Comparison of ENCODE assay signal across 8 cellular contexts in the genomic region with DNA sequence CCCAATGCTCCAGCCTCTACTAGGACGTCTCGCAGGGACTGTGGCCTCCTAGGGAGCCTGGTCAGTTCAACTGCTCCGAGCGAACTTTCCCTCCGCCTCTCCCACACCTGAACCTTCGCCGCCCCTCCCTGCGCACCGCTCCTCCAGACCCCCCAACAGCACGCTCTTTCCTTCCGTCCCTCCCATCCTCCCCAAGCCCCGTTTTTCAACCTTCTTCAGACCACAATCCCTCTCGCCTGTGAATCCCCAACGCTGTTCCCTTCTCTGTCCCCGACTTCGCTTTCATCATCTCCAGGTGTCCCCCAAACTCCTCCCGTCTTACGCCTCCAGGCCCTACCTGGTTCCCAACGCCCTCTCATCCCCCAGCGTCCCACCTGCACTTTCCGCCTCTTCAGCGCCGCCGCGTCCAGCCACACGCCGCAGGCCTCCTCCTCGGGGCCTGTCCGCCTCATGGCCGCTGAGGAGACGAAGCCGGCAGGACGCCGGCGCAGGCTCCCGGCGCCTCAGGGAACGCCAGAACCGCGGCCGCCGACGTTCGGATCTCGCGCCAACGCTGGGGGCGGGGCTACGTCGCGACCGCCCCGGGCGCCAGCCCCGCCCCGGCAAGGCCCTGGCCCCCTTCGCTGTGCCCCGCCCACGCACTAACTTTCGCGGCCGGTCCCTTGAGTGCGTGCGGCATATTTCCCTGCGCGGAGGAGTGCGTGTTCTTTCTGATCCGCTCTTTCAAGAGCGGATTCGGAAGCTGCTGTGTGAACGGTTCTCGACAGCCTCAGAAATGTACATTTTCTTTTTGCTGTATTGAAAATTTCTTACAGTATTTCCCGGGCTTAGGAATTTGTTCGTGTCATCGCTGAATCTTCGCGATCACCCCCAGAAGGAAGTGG. TPM values are rescaled to one million over a fixed set of nuclear protein-coding genes. Genes with fewer than 3 reads are reported as not detected.
DNase-seq lines count a peak whose midpoint lies in the region; ATAC-seq and TF ChIP-seq lines count a peak whose summit lies in the region.

A gene with protein sequence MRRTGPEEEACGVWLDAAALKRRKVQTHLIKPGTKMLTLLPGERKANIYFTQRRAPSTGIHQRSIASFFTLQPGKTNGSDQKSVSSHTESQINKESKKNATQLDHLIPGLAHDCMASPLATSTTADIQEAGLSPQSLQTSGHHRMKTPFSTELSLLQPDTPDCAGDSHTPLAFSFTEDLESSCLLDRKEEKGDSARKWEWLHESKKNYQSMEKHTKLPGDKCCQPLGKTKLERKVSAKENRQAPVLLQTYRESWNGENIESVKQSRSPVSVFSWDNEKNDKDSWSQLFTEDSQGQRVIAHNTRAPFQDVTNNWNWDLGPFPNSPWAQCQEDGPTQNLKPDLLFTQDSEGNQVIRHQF (minus strand): TSS at position 552 of the 884 bp plus-strand sequence. CDS start 100 bp downstream, at position 452.

- no peaks in the 10 kb centered on the region for H3K36me3 Mint-ChIP-seq in CD4-positive, CD25-positive, alpha-beta regulatory T cell
- peaks cover 4% of the 10 kb centered on the region for H3K36me3 Mint-ChIP-seq in activated CD8-positive, alpha-beta memory T cell treated with anti-CD3 and anti-CD28 coated beads, Interleukin-2, amount 10 ng/mL, durations not matched to agents 7 days and 5 days
- H3K36me3 Mint-ChIP-seq in endodermal cell (ENCODE audit: low read depth) (peaks cover 21% of the 10 kb centered on the region), mesothelial cell of epicardium (peaks cover 17% of the 10 kb centered on the region)

- H3K9me3 Mint-ChIP-seq in CD4-positive, CD25-positive, alpha-beta regulatory T cell: no peaks in the 10 kb centered on the region
- no peaks in the 10 kb centered on the region for H3K9me3 Mint-ChIP-seq in activated CD8-positive, alpha-beta memory T cell treated with anti-CD3 and anti-CD28 coated beads, Interleukin-2, amount 10 ng/mL, durations not matched to agents 7 days and 5 days (ENCODE audit: low read depth)
- H3K9me3 Mint-ChIP-seq in endodermal cell (no peaks in the 10 kb centered on the region), mesothelial cell of epicardium (no peaks in the 10 kb centered on the region)

- H3K4me3 Mint-ChIP-seq in CD4-positive, CD25-positive, alpha-beta regulatory T cell: peak within 1 kb of the TSS; percentile 90 to 97 (median 93)
- peak within 1 kb of the TSS; percentile 92 for H3K4me3 Mint-ChIP-seq in activated CD8-positive, alpha-beta memory T cell treated with anti-CD3 and anti-CD28 coated beads, Interleukin-2, amount 10 ng/mL, durations not matched to agents 7 days and 5 days
- H3K4me3 Mint-ChIP-seq in endodermal cell (peak within 1 kb of the TSS; percentile 94), mesothelial cell of epicardium (peak within 1 kb of the TSS; percentile 87)

- H3K4me3 ChIP-seq in CD4-positive, CD25-positive, alpha-beta regulatory T cell (ENCODE audit: low read depth, low read length): peak within 1 kb of the TSS; percentile 94
- H3K4me3 ChIP-seq in endodermal cell (ENCODE audit: low read length): peak within 1 kb of the TSS; percentile 95

- H3K36me3 ChIP-seq in CD4-positive, CD25-positive, alpha-beta regulatory T cell (ENCODE audit: control insufficient read depth, insufficient read depth, low read length): no peaks in the 10 kb centered on the region
- H3K36me3 ChIP-seq in endodermal cell (ENCODE audit: control insufficient read depth, insufficient read depth, low read length): no peaks in the 10 kb centered on the region

- no peaks in the 10 kb centered on the region for H3K9me3 ChIP-seq in CD4-positive, CD25-positive, alpha-beta regulatory T cell (ENCODE audit: control insufficient read depth in 2 of 2, low read length in 2 of 2)
- no peaks in the 10 kb centered on the region for H3K9me3 ChIP-seq in endodermal cell (ENCODE audit: control insufficient read depth, low read length)

- H3K9ac ChIP-seq in endodermal cell (ENCODE audit: extremely low read depth, low read length, poor library complexity, severe bottlenecking): peak within 1 kb of the TSS; percentile 87

- peak within 1 kb of the TSS; percentile 66 to 96 (median 94) for H3K27ac Mint-ChIP-seq in CD4-positive, CD25-positive, alpha-beta regulatory T cell
- peak within 1 kb of the TSS; percentile 89 for H3K27ac Mint-ChIP-seq in activated CD8-positive, alpha-beta memory T cell treated with anti-CD3 and anti-CD28 coated beads, Interleukin-2, amount 10 ng/mL, durations not matched to agents 7 days and 5 days
- H3K27ac Mint-ChIP-seq in endodermal cell (peak within 1 kb of the TSS; percentile 98), mesothelial cell of epicardium (peak within 1 kb of the TSS; percentile 98)

- peak within 1 kb of the TSS; percentile 72 for H3K27ac ChIP-seq in CD4-positive, CD25-positive, alpha-beta regulatory T cell (ENCODE audit: insufficient read depth, low read length, poor library complexity, severe bottlenecking)
- H3K27ac ChIP-seq in endodermal cell (ENCODE audit: low read depth, low read length): no peak within 1 kb of the TSS

- no peaks in the 10 kb centered on the region for H3K27me3 ChIP-seq in CD4-positive, CD25-positive, alpha-beta regulatory T cell (ENCODE audit: control insufficient read depth, insufficient read depth, low read length)
- no peaks in the 10 kb centered on the region for H3K27me3 ChIP-seq in endodermal cell (ENCODE audit: control insufficient read depth, insufficient read depth, low read length, poor library complexity, severe bottlenecking)

- WGBS in endodermal cell (ENCODE audit: insufficient coverage in 1 of 2, insufficient read length in 1 of 2), 2 experiments: 1 to 2% methylated on average over 40 to 77 of the region's 77 CpGs

- H3K4me1 Mint-ChIP-seq in CD4-positive, CD25-positive, alpha-beta regulatory T cell: peaks cover 9 to 27% (median 12%) of the 10 kb centered on the region in 4 donors
- peaks cover 25% of the 10 kb centered on the region for H3K4me1 Mint-ChIP-seq in activated CD8-positive, alpha-beta memory T cell treated with anti-CD3 and anti-CD28 coated beads, Interleukin-2, amount 10 ng/mL, durations not matched to agents 7 days and 5 days
- H3K4me1 Mint-ChIP-seq in endodermal cell (peaks cover 13% of the 10 kb centered on the region), mesothelial cell of epicardium (peaks cover 24% of the 10 kb centered on the region)

- TF ChIP-seq CTCF in endodermal cell (conservative IDR thresholded peaks at IDR 0.05): no peak
- no peak for TF ChIP-seq CTCF in mesothelial cell of epicardium (IDR thresholded peaks at IDR 0.05; ENCODE audit: unreplicated experiment)

- H3K4me1 ChIP-seq in CD4-positive, CD25-positive, alpha-beta regulatory T cell (ENCODE audit: control insufficient read depth, insufficient read depth, low read length, poor library complexity, severe bottlenecking): peaks cover 15% of the 10 kb centered on the region
- H3K4me1 ChIP-seq in endodermal cell (ENCODE audit: control insufficient read depth, insufficient read depth, low read length): no peaks in the 10 kb centered on the region

- CTCF ChIA-PET in activated CD8-positive, alpha-beta memory T cell treated with anti-CD3 and anti-CD28 coated beads, Interleukin-2, amount 10 ng/mL, durations not matched to agents 7 days and 5 days (lab: Charles Lee): no interaction called here

- peak; percentile 84 to 91 (median 87) for DNase-seq in CD4-positive, CD25-positive, alpha-beta regulatory T cell
- DNase-seq in HS-27A (ENCODE audit: low read depth) (peak; percentile 56), NOMO-1 (lab: John Stamatoyannopoulos, UW; ENCODE audit: unreplicated experiment in 2 of 2) (peak; percentile 89 to 96), endodermal cell (peak; percentile 92), mesothelial cell of epicardium (ENCODE audit: low spot score in 2 of 2, unreplicated experiment in 2 of 2) (peak; percentile 81 to 90)
- peak; percentile 91 for DNase-seq in activated CD8-positive, alpha-beta memory T cell treated with anti-CD3 and anti-CD28 coated beads, Interleukin-2, amount 10 ng/mL, durations not matched to agents 7 days and 5 days
- peak; percentile 79 for DNase-seq in stimulated activated CD8-positive, alpha-beta memory T cell treated with anti-CD3 and anti-CD28 coated beads, Interleukin-15, amount 100 ng/mL, for 24 hours (ENCODE audit: low read depth)

- no peaks in the 10 kb centered on the region for H3K27me3 Mint-ChIP-seq in CD4-positive, CD25-positive, alpha-beta regulatory T cell
- H3K27me3 Mint-ChIP-seq in activated CD8-positive, alpha-beta memory T cell treated with anti-CD3 and anti-CD28 coated beads, Interleukin-2, amount 10 ng/mL, durations not matched to agents 7 days and 5 days: no peaks in the 10 kb centered on the region
- H3K27me3 Mint-ChIP-seq in endodermal cell (ENCODE audit: insufficient read depth) (no peaks in the 10 kb centered on the region), mesothelial cell of epicardium (ENCODE audit: low read depth) (no peaks in the 10 kb centered on the region)

- ATAC-seq in CD4-positive, CD25-positive, alpha-beta regulatory T cell (ENCODE audit: low read depth in 2 of 2): peak; percentile 97 to 99
- ATAC-seq in GM19452 (IDR thresholded peaks at IDR 0.05; ENCODE audit: unreplicated experiment): peak; percentile 82
- ATAC-seq in activated CD8-positive, alpha-beta memory T cell treated with anti-CD3 and anti-CD28 coated beads, Interleukin-2, amount 10 ng/mL, durations not matched to agents 7 days and 5 days: peak; percentile 98

RNA-seq across cellular contexts. Expression of the gene that starts here (rescaled TPM):
- not detected for total RNA-seq in CD4-positive, CD25-positive, alpha-beta regulatory T cell
- under 1 TPM in 3 of 4 donors, not detected in 1; 0.15 to 0.26 (median 0.20) TPM for polyA plus RNA-seq in CD4-positive, CD25-positive, alpha-beta regulatory T cell
- total RNA-seq in activated CD8-positive, alpha-beta memory T cell treated with anti-CD3 and anti-CD28 coated beads, Interleukin-2, amount 10 ng/mL, durations not matched to agents 7 days and 5 days: 1 to 10 TPM; 8.1 to 9.8 TPM
- 10 to 100 TPM; 14.3 to 19.5 TPM for total RNA-seq in endodermal cell
- polyA plus RNA-seq in endodermal cell (2013, experiment 1 of 2): 8.0 TPM
- polyA plus RNA-seq in endodermal cell (2013, experiment 2 of 2): 7.4 TPM
- 2.4 to 2.8 TPM (median 2.7 TPM) in 3 replicates for total RNA-seq in mesothelial cell of epicardium

Comparison
In these comparisons a context has a peak if more than half of its experiments do, and no peak if none do; other contexts are left out.
1. Peak in DNase-seq, ATAC-seq, H3K4me3 ChIP-seq and H3K27ac ChIP-seq in CD4-positive, CD25-positive, alpha-beta regulatory T cell; RNA of the gene not detected or under 1 TPM.